Comparison of ENCODE assay signal across 8 cellular contexts in genomic region chr13:114128624-114129522, GRCh38. TPM values are rescaled to one million over a fixed set of nuclear protein-coding genes. Genes with fewer than 3 reads are reported as not detected.
DNase-seq lines count a peak whose midpoint lies in the region; ATAC-seq and TF ChIP-seq lines count a peak whose summit lies in the region.

No MANE protein-coding gene starts in this region.

- ATAC-seq in HG02623 (IDR thresholded peaks at IDR 0.05; ENCODE audit: unreplicated experiment) = peak; percentile 48
- peak; percentile 79 for ATAC-seq in upper lobe of right lung

- no peaks in the 10 kb centered on the region for H3K36me3 ChIP-seq in upper lobe of right lung

- intact Hi-C loops in posterior vena cava (cut with DNase I) (loop anchor here (5.0 to 10.0 kb wide), 2 partner anchors 62 to 94 kb away; no protein-coding TSS in a partner anchor), upper lobe of right lung (cut with DNase I) (no loop called here)

- no peaks in the 10 kb centered on the region for H3K9me3 ChIP-seq in upper lobe of right lung

- DNase-seq in GM12865 (ENCODE audit: low read depth) = peak; percentile 92
- DNase-seq in NOMO-1 (lab: John Stamatoyannopoulos, UW; ENCODE audit: unreplicated experiment in 2 of 2) = peak; percentile 88 to 96
- DNase-seq in activated T-cell treated with anti-CD3 and anti-CD28 coated beads, Interleukin-2, amount 50 U/mL, for 1 hour = peak; percentile 90
- DNase-seq in fibroblast of the conjunctiva (ENCODE audit: low read depth) = peak; percentile 47
- DNase-seq in posterior vena cava (ENCODE audit: low spot score) = peak; percentile 95
- peak; percentile 86 for DNase-seq in upper lobe of right lung
- DNase-seq in NCI-H345 (lab: John Stamatoyannopoulos, UW) = no peak

- H3K27ac ChIP-seq in upper lobe of right lung = peak overlapping the region; percentile 81

- H3K4me1 ChIP-seq in upper lobe of right lung = peaks cover 52% of the 10 kb centered on the region

- H3K4me3 ChIP-seq in GM12865 (ENCODE audit: low read depth, low read length) = peak overlapping the region; percentile 75
- peak overlapping the region; percentile 29 for H3K4me3 ChIP-seq in upper lobe of right lung

- H3K27me3 ChIP-seq in upper lobe of right lung = no peaks in the 10 kb centered on the region

- TF ChIP-seq CTCF in GM12865 (IDR thresholded peaks at IDR 0.05; ENCODE audit: insufficient read depth, low read depth, low read length, missing control alignments) (no peak), upper lobe of right lung (IDR thresholded peaks at IDR 0.05) (no peak)

RNA-seq across cellular contexts. Expression of gene RASA3, which starts 3.5 kb away (rescaled TPM):
- total RNA-seq in posterior vena cava = 10 to 100 TPM; 28.8 to 30.1 TPM
- 17.3 TPM for total RNA-seq in upper lobe of right lung

RNA-seq across cellular contexts. Expression of gene CFAP97D2, which starts 50.2 kb away (rescaled TPM):
- total RNA-seq in posterior vena cava (not detected), upper lobe of right lung (not detected)
